2 cellular contexts compared by ENCODE assay signal in genomic region chr10:16957038-16957437, GRCh38.
A peak's percentile ranks its signal among the peaks of the same experiment; 100 is the strongest.
TF ChIP-seq lines count a peak whose summit lies in the region.

No MANE protein-coding gene starts in this region.

TF ChIP-seq in HEK293, 187 proteins besides CTCF, POLR2A, EP300 and RAD21 (continued from another document and continues in another):
- TF ChIP-seq PRDM10 (tag by site-specific recombination; IDR thresholded peaks at IDR 0.05) (peak; percentile 36; the same call in 1 of the 2 replicates), ZBTB1 (tag by site-specific recombination; IDR thresholded peaks at IDR 0.05) (no peak), ZNF626 (tag by site-specific recombination; IDR thresholded peaks at IDR 0.05) (no peak), ZNF239 (tag by site-specific recombination; IDR thresholded peaks at IDR 0.05) (no peak), ZFP37 (tag by site-specific recombination; IDR thresholded peaks at IDR 0.05) (no peak), ZNF138 (tag by site-specific recombination; IDR thresholded peaks at IDR 0.05; ENCODE audit: borderline replicate concordance) (no peak), ZSCAN23 (tag by site-specific recombination; IDR thresholded peaks at IDR 0.05) (no peak), TRIM28 (IDR thresholded peaks at IDR 0.05; ENCODE audit: borderline replicate concordance, low read length) (no peak), ZBTB20 (tag by site-specific recombination; IDR thresholded peaks at IDR 0.05) (peak; percentile 66), ZNF792 (tag by site-specific recombination; IDR thresholded peaks at IDR 0.05) (0 out of 2 replicates have a peak, but pooled peaks have one; percentile 22), ZNF184 (tag by site-specific recombination; IDR thresholded peaks at IDR 0.05) (no peak), MYNN (tag by site-specific recombination; IDR thresholded peaks at IDR 0.05; ENCODE audit: borderline replicate concordance) (no peak), ZNF837 (tag by site-specific recombination; IDR thresholded peaks at IDR 0.05) (no peak), ZNF114 (tag by site-specific recombination; IDR thresholded peaks at IDR 0.05) (no peak), RBAK (tag by site-specific recombination; IDR thresholded peaks at IDR 0.05) (no peak), ZNF169 (tag by site-specific recombination; IDR thresholded peaks at IDR 0.05) (no peak), ZNF433 (tag by site-specific recombination; IDR thresholded peaks at IDR 0.05; ENCODE audit: low read depth) (no peak), ZNF394 (tag by site-specific recombination; IDR thresholded peaks at IDR 0.05; ENCODE audit: borderline replicate concordance) (no peak), ZEB2 (tag by site-specific recombination; IDR thresholded peaks at IDR 0.05) (peak; percentile 48; the same call in 1 of the 2 replicates)
- TF ChIP-seq, protein P1, sequence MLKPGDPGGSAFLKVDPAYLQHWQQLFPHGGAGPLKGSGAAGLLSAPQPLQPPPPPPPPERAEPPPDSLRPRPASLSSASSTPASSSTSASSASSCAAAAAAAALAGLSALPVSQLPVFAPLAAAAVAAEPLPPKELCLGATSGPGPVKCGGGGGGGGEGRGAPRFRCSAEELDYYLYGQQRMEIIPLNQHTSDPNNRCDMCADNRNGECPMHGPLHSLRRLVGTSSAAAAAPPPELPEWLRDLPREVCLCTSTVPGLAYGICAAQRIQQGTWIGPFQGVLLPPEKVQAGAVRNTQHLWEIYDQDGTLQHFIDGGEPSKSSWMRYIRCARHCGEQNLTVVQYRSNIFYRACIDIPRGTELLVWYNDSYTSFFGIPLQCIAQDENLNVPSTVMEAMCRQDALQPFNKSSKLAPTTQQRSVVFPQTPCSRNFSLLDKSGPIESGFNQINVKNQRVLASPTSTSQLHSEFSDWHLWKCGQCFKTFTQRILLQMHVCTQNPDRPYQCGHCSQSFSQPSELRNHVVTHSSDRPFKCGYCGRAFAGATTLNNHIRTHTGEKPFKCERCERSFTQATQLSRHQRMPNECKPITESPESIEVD (tag by site-specific recombination; IDR thresholded peaks at IDR 0.05), result 0 out of 2 replicates have a peak, but pooled peaks have one; percentile 13
- TF ChIP-seq, protein P2, sequence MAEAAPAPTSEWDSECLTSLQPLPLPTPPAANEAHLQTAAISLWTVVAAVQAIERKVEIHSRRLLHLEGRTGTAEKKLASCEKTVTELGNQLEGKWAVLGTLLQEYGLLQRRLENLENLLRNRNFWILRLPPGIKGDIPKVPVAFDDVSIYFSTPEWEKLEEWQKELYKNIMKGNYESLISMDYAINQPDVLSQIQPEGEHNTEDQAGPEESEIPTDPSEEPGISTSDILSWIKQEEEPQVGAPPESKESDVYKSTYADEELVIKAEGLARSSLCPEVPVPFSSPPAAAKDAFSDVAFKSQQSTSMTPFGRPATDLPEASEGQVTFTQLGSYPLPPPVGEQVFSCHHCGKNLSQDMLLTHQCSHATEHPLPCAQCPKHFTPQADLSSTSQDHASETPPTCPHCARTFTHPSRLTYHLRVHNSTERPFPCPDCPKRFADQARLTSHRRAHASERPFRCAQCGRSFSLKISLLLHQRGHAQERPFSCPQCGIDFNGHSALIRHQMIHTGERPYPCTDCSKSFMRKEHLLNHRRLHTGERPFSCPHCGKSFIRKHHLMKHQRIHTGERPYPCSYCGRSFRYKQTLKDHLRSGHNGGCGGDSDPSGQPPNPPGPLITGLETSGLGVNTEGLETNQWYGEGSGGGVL (tag by site-specific recombination; IDR thresholded peaks at IDR 0.05), result no peak
- TF ChIP-seq, protein P3, sequence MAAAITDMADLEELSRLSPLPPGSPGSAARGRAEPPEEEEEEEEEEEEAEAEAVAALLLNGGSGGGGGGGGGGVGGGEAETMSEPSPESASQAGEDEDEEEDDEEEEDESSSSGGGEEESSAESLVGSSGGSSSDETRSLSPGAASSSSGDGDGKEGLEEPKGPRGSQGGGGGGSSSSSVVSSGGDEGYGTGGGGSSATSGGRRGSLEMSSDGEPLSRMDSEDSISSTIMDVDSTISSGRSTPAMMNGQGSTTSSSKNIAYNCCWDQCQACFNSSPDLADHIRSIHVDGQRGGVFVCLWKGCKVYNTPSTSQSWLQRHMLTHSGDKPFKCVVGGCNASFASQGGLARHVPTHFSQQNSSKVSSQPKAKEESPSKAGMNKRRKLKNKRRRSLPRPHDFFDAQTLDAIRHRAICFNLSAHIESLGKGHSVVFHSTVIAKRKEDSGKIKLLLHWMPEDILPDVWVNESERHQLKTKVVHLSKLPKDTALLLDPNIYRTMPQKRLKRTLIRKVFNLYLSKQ (tag by site-specific recombination; IDR thresholded peaks at IDR 0.05; ENCODE audit: borderline replicate concordance), result no peak

TF ChIP-seq in K562, 482 proteins besides CTCF, POLR2A, EP300 and RAD21 (continued from another document):
- no peak for TF ChIP-seq SFPQ (IDR thresholded peaks at IDR 0.05; ENCODE audit: low read depth, low read length)
- TF ChIP-seq PHTF2 (CRISPR knock-in tag; IDR thresholded peaks at IDR 0.05), result no peak
- TF ChIP-seq FOS (IDR thresholded peaks at IDR 0.05; ENCODE audit: extremely low read depth, insufficient read length), result no peak
- peak; percentile 71 for TF ChIP-seq MAFG (tag; conservative IDR thresholded peaks at IDR 0.05)
- no peak for TF ChIP-seq PBX2 (CRISPR knock-in tag; IDR thresholded peaks at IDR 0.05; ENCODE audit: low read depth)
- TF ChIP-seq PBX2 (tag; conservative IDR thresholded peaks at IDR 0.05; ENCODE audit: low read depth), result no peak
- TF ChIP-seq NR2C2 (CRISPR knock-in tag; IDR thresholded peaks at IDR 0.05), result no peak
- TF ChIP-seq NR2C2 (tag; IDR thresholded peaks at IDR 0.05), result no peak
- TF ChIP-seq, protein P4, sequence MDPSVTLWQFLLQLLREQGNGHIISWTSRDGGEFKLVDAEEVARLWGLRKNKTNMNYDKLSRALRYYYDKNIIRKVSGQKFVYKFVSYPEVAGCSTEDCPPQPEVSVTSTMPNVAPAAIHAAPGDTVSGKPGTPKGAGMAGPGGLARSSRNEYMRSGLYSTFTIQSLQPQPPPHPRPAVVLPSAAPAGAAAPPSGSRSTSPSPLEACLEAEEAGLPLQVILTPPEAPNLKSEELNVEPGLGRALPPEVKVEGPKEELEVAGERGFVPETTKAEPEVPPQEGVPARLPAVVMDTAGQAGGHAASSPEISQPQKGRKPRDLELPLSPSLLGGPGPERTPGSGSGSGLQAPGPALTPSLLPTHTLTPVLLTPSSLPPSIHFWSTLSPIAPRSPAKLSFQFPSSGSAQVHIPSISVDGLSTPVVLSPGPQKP (CRISPR knock-in tag; IDR thresholded peaks at IDR 0.05), result no peak
- TF ChIP-seq HDAC2 (IDR thresholded peaks at IDR 0.05), result no peak
- no peak for TF ChIP-seq KHSRP (IDR thresholded peaks at IDR 0.05)
- TF ChIP-seq ZKSCAN3 (CRISPR knock-in tag; IDR thresholded peaks at IDR 0.05), result no peak
- TF ChIP-seq ZNF316 (IDR thresholded peaks at IDR 0.05), result peak; percentile 92
- peak; percentile 90 for TF ChIP-seq C11orf30 (IDR thresholded peaks at IDR 0.05; ENCODE audit: low read depth)
- TF ChIP-seq KAT7 (CRISPR knock-in tag; IDR thresholded peaks at IDR 0.05; ENCODE audit: borderline replicate concordance), result no peak
- no peak for TF ChIP-seq ZNF224 (CRISPR knock-in tag; IDR thresholded peaks at IDR 0.05)
- TF ChIP-seq, protein P5, sequence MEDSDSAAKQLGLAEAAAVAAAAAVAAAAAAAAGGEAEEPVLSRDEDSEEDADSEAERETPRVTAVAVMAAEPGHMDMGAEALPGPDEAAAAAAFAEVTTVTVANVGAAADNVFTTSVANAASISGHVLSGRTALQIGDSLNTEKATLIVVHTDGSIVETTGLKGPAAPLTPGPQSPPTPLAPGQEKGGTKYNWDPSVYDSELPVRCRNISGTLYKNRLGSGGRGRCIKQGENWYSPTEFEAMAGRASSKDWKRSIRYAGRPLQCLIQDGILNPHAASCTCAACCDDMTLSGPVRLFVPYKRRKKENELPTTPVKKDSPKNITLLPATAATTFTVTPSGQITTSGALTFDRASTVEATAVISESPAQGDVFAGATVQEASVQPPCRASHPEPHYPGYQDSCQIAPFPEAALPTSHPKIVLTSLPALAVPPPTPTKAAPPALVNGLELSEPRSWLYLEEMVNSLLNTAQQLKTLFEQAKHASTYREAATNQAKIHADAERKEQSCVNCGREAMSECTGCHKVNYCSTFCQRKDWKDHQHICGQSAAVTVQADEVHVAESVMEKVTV (CRISPR knock-in tag; IDR thresholded peaks at IDR 0.05), result no peak
- TF ChIP-seq ZNF780A (CRISPR knock-in tag; IDR thresholded peaks at IDR 0.05), result no peak
- TF ChIP-seq CREM (IDR thresholded peaks at IDR 0.05; ENCODE audit: low read depth), result no peak
